1 cellular context compared by ENCODE assay signal in the genomic region with DNA sequence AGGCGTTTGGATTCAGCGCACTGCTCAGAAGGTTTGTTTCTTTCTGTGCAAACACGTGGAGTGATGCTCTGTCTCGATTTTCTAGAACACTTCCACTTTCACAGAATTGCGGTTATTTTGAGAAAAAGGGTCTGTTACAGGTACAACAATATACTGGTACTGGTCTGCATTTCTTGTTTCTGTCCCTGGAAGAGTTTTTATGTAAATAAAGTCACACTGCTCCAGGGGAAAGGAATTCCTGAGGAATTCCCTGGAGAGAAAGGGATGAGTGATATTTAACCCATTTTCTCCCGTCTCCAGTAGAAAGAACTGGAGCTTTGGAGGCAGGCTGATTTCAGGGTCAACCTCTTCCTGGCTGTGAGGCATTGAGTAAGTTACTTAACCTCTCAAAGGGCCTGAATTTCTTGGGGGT.
A peak's percentile ranks its signal among the peaks of the same experiment; 100 is the strongest.
TF ChIP-seq lines count a peak whose summit lies in the region.

No MANE protein-coding gene starts in this region.

TF ChIP-seq in GM23338, 12 proteins besides CTCF, POLR2A, EP300 and RAD21 (continued from another document):
- TF ChIP-seq, protein P1, sequence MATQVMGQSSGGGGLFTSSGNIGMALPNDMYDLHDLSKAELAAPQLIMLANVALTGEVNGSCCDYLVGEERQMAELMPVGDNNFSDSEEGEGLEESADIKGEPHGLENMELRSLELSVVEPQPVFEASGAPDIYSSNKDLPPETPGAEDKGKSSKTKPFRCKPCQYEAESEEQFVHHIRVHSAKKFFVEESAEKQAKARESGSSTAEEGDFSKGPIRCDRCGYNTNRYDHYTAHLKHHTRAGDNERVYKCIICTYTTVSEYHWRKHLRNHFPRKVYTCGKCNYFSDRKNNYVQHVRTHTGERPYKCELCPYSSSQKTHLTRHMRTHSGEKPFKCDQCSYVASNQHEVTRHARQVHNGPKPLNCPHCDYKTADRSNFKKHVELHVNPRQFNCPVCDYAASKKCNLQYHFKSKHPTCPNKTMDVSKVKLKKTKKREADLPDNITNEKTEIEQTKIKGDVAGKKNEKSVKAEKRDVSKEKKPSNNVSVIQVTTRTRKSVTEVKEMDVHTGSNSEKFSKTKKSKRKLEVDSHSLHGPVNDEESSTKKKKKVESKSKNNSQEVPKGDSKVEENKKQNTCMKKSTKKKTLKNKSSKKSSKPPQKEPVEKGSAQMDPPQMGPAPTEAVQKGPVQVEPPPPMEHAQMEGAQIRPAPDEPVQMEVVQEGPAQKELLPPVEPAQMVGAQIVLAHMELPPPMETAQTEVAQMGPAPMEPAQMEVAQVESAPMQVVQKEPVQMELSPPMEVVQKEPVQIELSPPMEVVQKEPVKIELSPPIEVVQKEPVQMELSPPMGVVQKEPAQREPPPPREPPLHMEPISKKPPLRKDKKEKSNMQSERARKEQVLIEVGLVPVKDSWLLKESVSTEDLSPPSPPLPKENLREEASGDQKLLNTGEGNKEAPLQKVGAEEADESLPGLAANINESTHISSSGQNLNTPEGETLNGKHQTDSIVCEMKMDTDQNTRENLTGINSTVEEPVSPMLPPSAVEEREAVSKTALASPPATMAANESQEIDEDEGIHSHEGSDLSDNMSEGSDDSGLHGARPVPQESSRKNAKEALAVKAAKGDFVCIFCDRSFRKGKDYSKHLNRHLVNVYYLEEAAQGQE (IDR thresholded peaks at IDR 0.05; ENCODE audit: unreplicated experiment), result no peak
- no peak for TF ChIP-seq CREB1 (CRISPR knock-in tag; IDR thresholded peaks at IDR 0.05; ENCODE audit: low read depth)
- TF ChIP-seq EZH2 (IDR thresholded peaks at IDR 0.05; ENCODE audit: low read depth, unreplicated experiment), result no peak
- TF ChIP-seq ZNF114 (CRISPR knock-in tag; IDR thresholded peaks at IDR 0.05), result no peak
- TF ChIP-seq, protein P2, sequence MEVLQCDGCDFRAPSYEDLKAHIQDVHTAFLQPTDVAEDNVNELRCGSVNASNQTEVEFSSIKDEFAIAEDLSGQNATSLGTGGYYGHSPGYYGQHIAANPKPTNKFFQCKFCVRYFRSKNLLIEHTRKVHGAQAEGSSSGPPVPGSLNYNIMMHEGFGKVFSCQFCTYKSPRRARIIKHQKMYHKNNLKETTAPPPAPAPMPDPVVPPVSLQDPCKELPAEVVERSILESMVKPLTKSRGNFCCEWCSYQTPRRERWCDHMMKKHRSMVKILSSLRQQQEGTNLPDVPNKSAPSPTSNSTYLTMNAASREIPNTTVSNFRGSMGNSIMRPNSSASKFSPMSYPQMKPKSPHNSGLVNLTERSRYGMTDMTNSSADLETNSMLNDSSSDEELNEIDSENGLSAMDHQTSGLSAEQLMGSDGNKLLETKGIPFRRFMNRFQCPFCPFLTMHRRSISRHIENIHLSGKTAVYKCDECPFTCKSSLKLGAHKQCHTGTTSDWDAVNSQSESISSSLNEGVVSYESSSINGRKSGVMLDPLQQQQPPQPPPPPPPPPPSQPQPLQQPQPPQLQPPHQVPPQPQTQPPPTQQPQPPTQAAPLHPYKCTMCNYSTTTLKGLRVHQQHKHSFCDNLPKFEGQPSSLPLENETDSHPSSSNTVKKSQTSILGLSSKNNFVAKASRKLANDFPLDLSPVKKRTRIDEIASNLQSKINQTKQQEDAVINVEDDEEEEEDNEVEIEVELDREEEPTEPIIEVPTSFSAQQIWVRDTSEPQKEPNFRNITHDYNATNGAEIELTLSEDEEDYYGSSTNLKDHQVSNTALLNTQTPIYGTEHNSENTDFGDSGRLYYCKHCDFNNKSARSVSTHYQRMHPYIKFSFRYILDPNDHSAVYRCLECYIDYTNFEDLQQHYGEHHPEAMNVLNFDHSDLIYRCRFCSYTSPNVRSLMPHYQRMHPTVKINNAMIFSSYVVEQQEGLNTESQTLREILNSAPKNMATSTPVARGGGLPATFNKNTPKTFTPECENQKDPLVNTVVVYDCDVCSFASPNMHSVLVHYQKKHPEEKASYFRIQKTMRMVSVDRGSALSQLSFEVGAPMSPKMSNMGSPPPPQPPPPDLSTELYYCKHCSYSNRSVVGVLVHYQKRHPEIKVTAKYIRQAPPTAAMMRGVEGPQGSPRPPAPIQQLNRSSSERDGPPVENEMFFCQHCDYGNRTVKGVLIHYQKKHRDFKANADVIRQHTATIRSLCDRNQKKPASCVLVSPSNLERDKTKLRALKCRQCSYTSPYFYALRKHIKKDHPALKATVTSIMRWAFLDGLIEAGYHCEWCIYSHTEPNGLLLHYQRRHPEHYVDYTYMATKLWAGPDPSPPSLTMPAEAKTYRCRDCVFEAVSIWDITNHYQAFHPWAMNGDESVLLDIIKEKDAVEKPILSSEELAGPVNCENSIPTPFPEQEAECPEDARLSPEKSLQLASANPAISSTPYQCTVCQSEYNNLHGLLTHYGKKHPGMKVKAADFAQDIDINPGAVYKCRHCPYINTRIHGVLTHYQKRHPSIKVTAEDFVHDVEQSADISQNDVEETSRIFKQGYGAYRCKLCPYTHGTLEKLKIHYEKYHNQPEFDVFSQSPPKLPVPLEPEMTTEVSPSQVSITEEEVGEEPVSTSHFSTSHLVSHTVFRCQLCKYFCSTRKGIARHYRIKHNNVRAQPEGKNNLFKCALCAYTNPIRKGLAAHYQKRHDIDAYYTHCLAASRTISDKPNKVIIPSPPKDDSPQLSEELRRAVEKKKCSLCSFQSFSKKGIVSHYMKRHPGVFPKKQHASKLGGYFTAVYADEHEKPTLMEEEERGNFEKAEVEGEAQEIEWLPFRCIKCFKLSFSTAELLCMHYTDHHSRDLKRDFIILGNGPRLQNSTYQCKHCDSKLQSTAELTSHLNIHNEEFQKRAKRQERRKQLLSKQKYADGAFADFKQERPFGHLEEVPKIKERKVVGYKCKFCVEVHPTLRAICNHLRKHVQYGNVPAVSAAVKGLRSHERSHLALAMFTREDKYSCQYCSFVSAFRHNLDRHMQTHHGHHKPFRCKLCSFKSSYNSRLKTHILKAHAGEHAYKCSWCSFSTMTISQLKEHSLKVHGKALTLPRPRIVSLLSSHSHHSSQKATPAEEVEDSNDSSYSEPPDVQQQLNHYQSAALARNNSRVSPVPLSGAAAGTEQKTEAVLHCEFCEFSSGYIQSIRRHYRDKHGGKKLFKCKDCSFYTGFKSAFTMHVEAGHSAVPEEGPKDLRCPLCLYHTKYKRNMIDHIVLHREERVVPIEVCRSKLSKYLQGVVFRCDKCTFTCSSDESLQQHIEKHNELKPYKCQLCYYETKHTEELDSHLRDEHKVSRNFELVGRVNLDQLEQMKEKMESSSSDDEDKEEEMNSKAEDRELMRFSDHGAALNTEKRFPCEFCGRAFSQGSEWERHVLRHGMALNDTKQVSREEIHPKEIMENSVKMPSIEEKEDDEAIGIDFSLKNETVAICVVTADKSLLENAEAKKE (CRISPR knock-in tag; IDR thresholded peaks at IDR 0.05), result peak; percentile 24; the same call in 1 of the 2 replicates
- no peak for TF ChIP-seq EZH2phosphoT487 (IDR thresholded peaks at IDR 0.05; ENCODE audit: unreplicated experiment)
